13 cellular contexts compared by ENCODE assay signal in genomic region chr13:110698689-110699088, GRCh38. TPM values are rescaled to one million over a fixed set of nuclear protein-coding genes. Genes with fewer than 3 reads are reported as not detected.
DNase-seq lines count a peak whose midpoint lies in the region; ATAC-seq, FAIRE-seq and TF ChIP-seq lines count a peak whose summit lies in the region.
"Had no signal": no experiment of that assay in that cellular context is flagged by ENCODE, and none has a peak within 500 bp of the region (broad histone marks: within the 10 kb centered on the region; RNA-seq: fewer than 3 reads in every experiment).

No MANE protein-coding gene starts in this region.

- H4K20me1 ChIP-seq in GM12878 (ENCODE audit: control insufficient read depth, insufficient read depth), result no peaks in the 10 kb centered on the region

- H3K79me2 ChIP-seq in GM12878 (ENCODE audit: control insufficient read depth, insufficient read depth, low read length), result peaks cover 8% of the 10 kb centered on the region

- no peak for TF ChIP-seq RAD21 in GM12878 (IDR thresholded peaks at IDR 0.05; ENCODE audit: insufficient read depth, low read depth, low read length)

- no peak for TF ChIP-seq POLR2A in GM12878 (IDR thresholded peaks at IDR 0.05; ENCODE audit: low read depth, low read length)

- 0% methylated on average over 3 of the region's 4 CpGs for whole genome bisulfite sequencing in GM12878 (ENCODE audit: insufficient coverage, insufficient replicate concordance, low lambda C conversion rate, missing lambda C conversion rate)

- H3K27me3 ChIP-seq in GM12878 (replicated peaks in 1 of 2; ENCODE audit: control insufficient read depth in 2 of 2, insufficient read depth in 2 of 2, low read length in 1 of 2), result no peaks in the 10 kb centered on the region

- no TSS peak for BruUV-seq in GM12878 (replicated peaks; lab: Mats Ljungman, UMichigan)

- H3K4me3 ChIP-seq in GM12878, result no peak overlapping the region
- H3K4me3 ChIP-seq: mucosa of descending colon, psoas muscle had no signal

- no peak overlapping the region for H2AFZ ChIP-seq in GM12878 (ENCODE audit: control insufficient read depth, low read depth, low read length)

- peaks cover 9 to 30% of the 10 kb centered on the region in 2 experiments for H3K36me3 ChIP-seq in GM12878 (ENCODE audit: control insufficient read depth in 2 of 2, insufficient read depth in 2 of 2, low read length in 1 of 2)

- H3K9ac ChIP-seq in GM12878 (ENCODE audit: control insufficient read depth, insufficient read depth, low read length), result no peak overlapping the region

- in situ Hi-C loops in GM12878 (cut with MboI), result no loop called here

- SMC1A ChIA-PET in GM12878 (lab: Charles Lee; ENCODE audit: uncharacterized antibody, unreplicated experiment), result no interaction called here

- H3K27ac ChIP-seq in GM12878 (ENCODE audit: control insufficient read depth, insufficient read depth), result no peak overlapping the region

- FAIRE-seq in GM12878 (lab: Jason Lieb, UNC), result no peak
- FAIRE-seq: GM12892 had no signal

- intact Hi-C loops in GM12878 (cut with micrococcal nuclease; ENCODE audit: unreplicated experiment), result no loop called here
- intact Hi-C loops in left cardiac atrium (cut with DNase I), result no loop called here

- TF ChIP-seq EP300 in GM12878 (IDR thresholded peaks at IDR 0.05; ENCODE audit: borderline replicate concordance in 1 of 2, control insufficient read depth in 1 of 2, low read depth in 2 of 2, low read length in 2 of 2), result no peak

- RAD21 ChIA-PET in GM12878 (lab: Charles Lee; ENCODE audit: unreplicated experiment), result no interaction called here

- H3K9me3 ChIP-seq in GM12878 (replicated peaks; ENCODE audit: control insufficient read depth, insufficient read depth, low read length), result no peaks in the 10 kb centered on the region
- H3K9me3 ChIP-seq: mucosa of descending colon, psoas muscle had no signal

- POLR2A ChIA-PET in GM12878 (lab: Charles Lee), result interaction anchor here (0.6 kb wide), 1 partner anchor 98 kb away, joined by 11 read pairs; no protein-coding TSS in a partner anchor

- no peak overlapping the region for H3K4me2 ChIP-seq in GM12878 (ENCODE audit: control insufficient read depth, insufficient read depth)

- DNase-seq in GM12878 (ENCODE audit: low read depth, low spot score) (no peak), left cardiac atrium (no peak), T-helper 9 cell (no peak), NCI-H2029 treated with DMSO at 0.1 percent for 48 hours (lab: John Stamatoyannopoulos, UW) (no peak)
- no peak for DNase-seq in stimulated activated CD4-positive, alpha-beta T cell treated with anti-CD3 and anti-CD28 coated beads, Interleukin-1b, Interleukin-23, amount 100 ng/mL, for 48 hours
- DNase-seq: activated CD4-positive, alpha-beta T cell treated with anti-CD3 and anti-CD28 coated beads, Interleukin-2, amount 10 ng/mL, durations not matched to agents 24 days and 14 days; mucosa of descending colon; psoas muscle; stimulated activated CD4-positive, alpha-beta T cell treated with anti-CD3 and anti-CD28 coated beads, Interleukin-4, amount 100 ng/mL, for 24 hours had no signal

- peaks cover 14% of the 10 kb centered on the region for H3K4me1 ChIP-seq in GM12878 (ENCODE audit: control insufficient read depth, insufficient read depth, low read length)

- CTCF ChIA-PET in GM12878 (lab: Yijun Ruan, JAX), result no interaction called here

- peak; percentile 62 for ATAC-seq in GM18519 (IDR thresholded peaks at IDR 0.05; ENCODE audit: low FRiP score, unreplicated experiment)
- ATAC-seq in GM21367 (IDR thresholded peaks at IDR 0.05; ENCODE audit: unreplicated experiment), result peak; percentile 73
- peak; percentile 74 for ATAC-seq in HG03064 (IDR thresholded peaks at IDR 0.05; ENCODE audit: low read depth, unreplicated experiment)
- ATAC-seq in GM12878, result peak; percentile 85
- no peak for ATAC-seq in left cardiac atrium
- ATAC-seq: mucosa of descending colon, psoas muscle had no signal

- no peak for TF ChIP-seq CTCF in GM12878 (IDR thresholded peaks at IDR 0.05 in 2 of 3, conservative IDR thresholded peaks at IDR 0.05 in 1 of 3; ENCODE audit: control insufficient read depth in 2 of 3, extremely low read depth in 1 of 3, insufficient read depth in 1 of 3, low read depth in 3 of 3, low read length in 3 of 3)

TF ChIP-seq in GM12878, 131 proteins besides CTCF, POLR2A, EP300 and RAD21 (continues in another document):
- TF ChIP-seq MEF2B (IDR thresholded peaks at IDR 0.05; ENCODE audit: partially characterized antibody, poor library complexity, severe bottlenecking), result peak; percentile 50
- TF ChIP-seq MEF2A (IDR thresholded peaks at IDR 0.05; ENCODE audit: insufficient read depth, low read depth, low read length), result peak; percentile 53
- no peak for TF ChIP-seq POLR2AphosphoS2 (IDR thresholded peaks at IDR 0.05; ENCODE audit: low read depth, low read length)
- TF ChIP-seq LARP7 (IDR thresholded peaks at IDR 0.05), result no peak
- no peak for TF ChIP-seq REST (IDR thresholded peaks at IDR 0.05; ENCODE audit: low read depth, low read length)
- peak; percentile 63 for TF ChIP-seq RUNX3 (IDR thresholded peaks at IDR 0.05; ENCODE audit: low read length)

RNA-seq across cellular contexts. Expression of gene CARS2, which starts 7.2 kb away (rescaled TPM):
- total RNA-seq in GM12878 (2013; cell fraction: nucleolus; rRNA removed), result 150 and 160 TPM in 2 replicates
- 85.6 and 88.3 TPM in 2 replicates for total RNA-seq in GM12878 (2014; rRNA removed)
- total RNA-seq in GM12878 (2014; rRNA removed; fragmentation: Illumina TruSeq; extraction: Trizol), result 42.4 and 51.1 TPM in 2 replicates
- 69.2 and 76.9 TPM in 2 replicates for total RNA-seq in GM12878 (2021)
- 54.1 TPM for polyA plus RNA-seq in GM12878 (2011; ENCODE audit: low read depth)
- 68.5 and 71.9 TPM in 2 replicates for polyA plus RNA-seq in GM12878 (2011; rRNA removed)
- polyA plus RNA-seq in GM12878 (2011; cell fraction: cytosol; rRNA removed), result 45.3 and 78.9 TPM in 2 replicates
- 258 and 286 TPM in 2 replicates for polyA plus RNA-seq in GM12878 (2011; cell fraction: nucleus; rRNA removed)
- 59.4 and 61.5 TPM in 2 replicates for polyA plus RNA-seq in GM12878 (2012)
- polyA plus RNA-seq in GM12878 (2014; fragmentation: Illumina TruSeq; extraction: Trizol), result 27.5 and 38.6 TPM in 2 replicates
- 1 to 10 TPM; 4.2 to 9.4 TPM for polyA plus RNA-seq in GM12878 (2014; fragmentation: Nextera tagmentation; extraction: Ambion mirVana)
- polyA plus RNA-seq in GM12878 (2014; rRNA removed), result 95.1 and 113 TPM in 2 replicates
- polyA plus RNA-seq in GM12878 (2016; fragmentation: Nextera tagmentation; extraction: Ambion mirVana), result 100 to 1,000 TPM in 1 of 2 experiments, 10 to 100 TPM in 1; 54.6 to 101 TPM
- polyA minus RNA-seq in GM12878 (2011; rRNA and poly(A)+ RNA removed), result 38.4 and 48.9 TPM in 2 replicates
- 17.2 and 23.9 TPM in 2 replicates for polyA minus RNA-seq in GM12878 (2011; cell fraction: cytosol; rRNA and poly(A)+ RNA removed)
- polyA minus RNA-seq in GM12878 (2011; cell fraction: nucleus; rRNA and poly(A)+ RNA removed), result 47.6 and 80.1 TPM in 2 replicates
- 10 to 100 TPM; 36.6 to 37.9 TPM for total RNA-seq in left cardiac atrium

RNA-seq across cellular contexts. Expression of gene ING1, which starts 14.8 kb away (rescaled TPM):
- 13.0 and 15.9 TPM in 2 replicates for total RNA-seq in GM12878 (2013; cell fraction: nucleolus; rRNA removed)
- total RNA-seq in GM12878 (2014; rRNA removed), result 14.7 and 15.3 TPM in 2 replicates
- 7.6 and 8.9 TPM in 2 replicates for total RNA-seq in GM12878 (2014; rRNA removed; fragmentation: Illumina TruSeq; extraction: Trizol)
- total RNA-seq in GM12878 (2021), result 15.8 and 18.2 TPM in 2 replicates
- polyA plus RNA-seq in GM12878 (2011; ENCODE audit: low read depth), result 4.8 TPM
- 11.9 and 16.7 TPM in 2 replicates for polyA plus RNA-seq in GM12878 (2011; rRNA removed)
- polyA plus RNA-seq in GM12878 (2011; cell fraction: cytosol; rRNA removed), result 20.7 and 36.0 TPM in 2 replicates
- polyA plus RNA-seq in GM12878 (2011; cell fraction: nucleus; rRNA removed), result 22.1 and 30.6 TPM in 2 replicates
- 18.4 and 22.4 TPM in 2 replicates for polyA plus RNA-seq in GM12878 (2012)
- 5.4 and 10.0 TPM in 2 replicates for polyA plus RNA-seq in GM12878 (2014; fragmentation: Illumina TruSeq; extraction: Trizol)
- 1 to 10 TPM; 1.3 to 3.0 TPM for polyA plus RNA-seq in GM12878 (2014; fragmentation: Nextera tagmentation; extraction: Ambion mirVana)
- 20.4 and 21.6 TPM in 2 replicates for polyA plus RNA-seq in GM12878 (2014; rRNA removed)
- 10 to 100 TPM; 11.4 to 15.5 TPM for polyA plus RNA-seq in GM12878 (2016; fragmentation: Nextera tagmentation; extraction: Ambion mirVana)
- polyA minus RNA-seq in GM12878 (2011; rRNA and poly(A)+ RNA removed), result 8.8 and 19.7 TPM in 2 replicates
- polyA minus RNA-seq in GM12878 (2011; cell fraction: cytosol; rRNA and poly(A)+ RNA removed), result 11.6 and 12.2 TPM in 2 replicates
- polyA minus RNA-seq in GM12878 (2011; cell fraction: nucleus; rRNA and poly(A)+ RNA removed), result 6.6 and 16.3 TPM in 2 replicates
- 1 to 10 TPM; 6.3 to 7.0 TPM for total RNA-seq in left cardiac atrium

Comparison
In these comparisons a context has a peak if more than half of its experiments do, and no peak if none do; other contexts are left out.
1. ATAC-seq: peak in GM18519 (single experiment), GM21367 (single experiment), HG03064 (single experiment) and GM12878 (single experiment); none in left cardiac atrium (0 of 2).